In genomic region chr6:116512155-116512559, GRCh38 we compare ENCODE assay signal across 11 cellular contexts. TPM values are rescaled to one million over a fixed set of nuclear protein-coding genes. Genes with fewer than 3 reads are reported as not detected.
A peak's percentile ranks its signal among the peaks of the same experiment; 100 is the strongest.
DNase-seq lines count a peak whose midpoint lies in the region; ATAC-seq and TF ChIP-seq lines count a peak whose summit lies in the region.
"Had no signal": no experiment of that assay in that cellular context is flagged by ENCODE, and none has a peak within 500 bp of the region (broad histone marks: within the 10 kb centered on the region; RNA-seq: fewer than 3 reads in every experiment).

No MANE protein-coding gene starts in this region.

- WGBS in GM23248 (ENCODE audit: low coverage in 1 of 2, low lambda C conversion rate in 2 of 2, missing lambda C conversion rate in 2 of 2), 2 experiments: 15 to 16% methylated on average over 4 of the region's 4 CpGs

- H3K9me2 ChIP-seq in GM23248 (ENCODE audit: insufficient read depth): no peaks in the 10 kb centered on the region

- CTCF ChIA-PET in AG04450 (lab: Charles Lee): interaction anchor here (0.7 to 9.0 kb wide), 26 partner anchors 11 to 294 kb away, joined by 3 to 78 read pairs (median 6); partner anchors contain the start of gene TSPYL1

- peaks cover 13% of the 10 kb centered on the region for H3K36me3 Mint-ChIP-seq in natural killer cell treated with Interleukin-12 subunit alpha and Interleukin-12 subunit beta and Interleukin-15 and Interleukin-18, amount 100 ng/mL, for 72 hours
- H3K36me3 Mint-ChIP-seq: CD4-positive, CD25-positive, alpha-beta regulatory T cell had no signal

- H3K36me3 ChIP-seq in GM23248 (ENCODE audit: low read depth): no peaks in the 10 kb centered on the region
- H3K36me3 ChIP-seq in SK-N-MC (ENCODE audit: insufficient read depth, low read length): no peaks in the 10 kb centered on the region
- H3K36me3 ChIP-seq in lower lobe of right lung: peaks cover 6% of the 10 kb centered on the region

- no peaks in the 10 kb centered on the region for H3K9me3 ChIP-seq in AG04450 (ENCODE audit: control insufficient read depth, insufficient read depth, low read length)
- H3K9me3 ChIP-seq in GM23248 (ENCODE audit: low read depth): no peaks in the 10 kb centered on the region
- H3K9me3 ChIP-seq in SK-N-MC (ENCODE audit: low read depth, low read length): no peaks in the 10 kb centered on the region
- no peaks in the 10 kb centered on the region for H3K9me3 ChIP-seq in lower lobe of right lung
- H3K9me3 ChIP-seq: mucosa of descending colon had no signal

- no peak overlapping the region for H3K4me3 Mint-ChIP-seq in natural killer cell treated with Interleukin-12 subunit alpha and Interleukin-12 subunit beta and Interleukin-15 and Interleukin-18, amount 100 ng/mL, for 72 hours
- H3K4me3 Mint-ChIP-seq: CD4-positive, CD25-positive, alpha-beta regulatory T cell had no signal

- ATAC-seq in lower lobe of right lung: no peak
- ATAC-seq in natural killer cell treated with Interleukin-12 subunit alpha and Interleukin-12 subunit beta and Interleukin-15 and Interleukin-18, amount 100 ng/mL, for 72 hours: no peak
- no peak for ATAC-seq in GM18873 (IDR thresholded peaks at IDR 0.05; ENCODE audit: low FRiP score, unreplicated experiment)

- no peaks in the 10 kb centered on the region for H3K4me1 Mint-ChIP-seq in natural killer cell treated with Interleukin-12 subunit alpha and Interleukin-12 subunit beta and Interleukin-15 and Interleukin-18, amount 100 ng/mL, for 72 hours (ENCODE audit: low read depth in 2 of 2)
- H3K4me1 Mint-ChIP-seq: CD4-positive, CD25-positive, alpha-beta regulatory T cell had no signal

- H3K4me1 ChIP-seq in GM23248 (ENCODE audit: insufficient read depth) (peaks cover 20% of the 10 kb centered on the region), lower lobe of right lung (peaks cover 16% of the 10 kb centered on the region)

- H4K20me1 ChIP-seq in GM23248 (ENCODE audit: insufficient read depth): no peaks in the 10 kb centered on the region

- no peaks in the 10 kb centered on the region for H3K9me3 Mint-ChIP-seq in natural killer cell treated with Interleukin-12 subunit alpha and Interleukin-12 subunit beta and Interleukin-15 and Interleukin-18, amount 100 ng/mL, for 72 hours

- no peak overlapping the region for H3K27ac Mint-ChIP-seq in natural killer cell treated with Interleukin-12 subunit alpha and Interleukin-12 subunit beta and Interleukin-15 and Interleukin-18, amount 100 ng/mL, for 72 hours
- H3K27ac Mint-ChIP-seq: CD4-positive, CD25-positive, alpha-beta regulatory T cell had no signal

- in situ Hi-C loops in GM23248 (cut with MboI): no loop called here

- POLR2A ChIA-PET in AG04450 (lab: Yijun Ruan, JAX): interaction anchor here (0.8 to 1.7 kb wide), 4 partner anchors 15 to 141 kb away, joined by 4 to 9 read pairs (median 8); partner anchors contain the start of gene DSE

- H3F3A ChIP-seq in GM23248 (ENCODE audit: insufficient read depth): peaks cover 17% of the 10 kb centered on the region

- intact Hi-C loops in lower lobe of right lung (cut with DNase I): no loop called here

- H3K27ac ChIP-seq in AG04450 (ENCODE audit: low read depth, low read length) (peak overlapping the region; percentile 94), GM23248 (peak overlapping the region; percentile 92), SK-N-MC (peak overlapping the region; percentile 0; the same call in 1 of the 2 replicates), lower lobe of right lung (peak overlapping the region; percentile 77)

- no peak for TF ChIP-seq CTCF in AG04450 (IDR thresholded peaks at IDR 0.05; ENCODE audit: low read depth, low read length)
- no peak for TF ChIP-seq CTCF in lower lobe of right lung (IDR thresholded peaks at IDR 0.05)

- DNase-seq in AG04450 (ENCODE audit: low read depth, low spot score) (no peak), GM23248 (peak; percentile 46), SK-N-MC (ENCODE audit: low read depth, low spot score) (no peak), lower lobe of right lung (no peak), NCI-H187 (lab: John Stamatoyannopoulos, UW) (no peak), cerebellar nuclear complex (lab: John Stamatoyannopoulos, UW) (no peak)
- DNase-seq in natural killer cell treated with Interleukin-12 subunit alpha and Interleukin-12 subunit beta and Interleukin-15 and Interleukin-18, amount 100 ng/mL, for 72 hours (ENCODE audit: low spot score): no peak
- DNase-seq: CD4-positive, CD25-positive, alpha-beta regulatory T cell had no signal

- peak overlapping the region; percentile 66 for H3K4me3 ChIP-seq in AG04450 (ENCODE audit: low read depth, low read length)
- H3K4me3 ChIP-seq in GM23248: peak overlapping the region; percentile 79
- H3K4me3 ChIP-seq in SK-N-MC: peak overlapping the region; percentile 45; the same call in 1 of the 2 replicates
- H3K4me3 ChIP-seq in lower lobe of right lung: peak overlapping the region; percentile 45
- H3K4me3 ChIP-seq: mucosa of descending colon had no signal

- H2AFZ ChIP-seq in GM23248: peak overlapping the region; percentile 92

- peaks cover 12 to 31% of the 10 kb centered on the region in 2 donors for H3K27me3 Mint-ChIP-seq in natural killer cell treated with Interleukin-12 subunit alpha and Interleukin-12 subunit beta and Interleukin-15 and Interleukin-18, amount 100 ng/mL, for 72 hours
- H3K27me3 Mint-ChIP-seq: CD4-positive, CD25-positive, alpha-beta regulatory T cell had no signal

- peaks cover 38% of the 10 kb centered on the region for H3K79me2 ChIP-seq in GM23248 (ENCODE audit: insufficient read depth)

- H3K27me3 ChIP-seq in AG04450 (ENCODE audit: control insufficient read depth, insufficient read depth, low read length) (no peaks in the 10 kb centered on the region), GM23248 (replicated peaks; ENCODE audit: insufficient read depth) (no peaks in the 10 kb centered on the region), lower lobe of right lung (ENCODE audit: low read depth) (no peaks in the 10 kb centered on the region)

- H3K4me2 ChIP-seq in GM23248 (ENCODE audit: unreplicated experiment): peak overlapping the region; percentile 96

- H3K9ac ChIP-seq in GM23248 (peak overlapping the region; percentile 87), SK-N-MC (ENCODE audit: insufficient read length) (no peak overlapping the region)

RNA-seq across cellular contexts. Expression of gene CALHM5, which starts 0.7 kb away (rescaled TPM):
- polyA plus RNA-seq in AG04450 (2011; rRNA removed) (6.8 and 7.7 TPM in 2 replicates), GM23248 (2016; fragmentation: Nextera tagmentation; extraction: Ambion mirVana) (0.51 TPM in 2 replicates)
- polyA minus RNA-seq in AG04450 (2011; rRNA and poly(A)+ RNA removed): 7.6 and 9.5 TPM in 2 replicates
- total RNA-seq in GM23248 (2014; rRNA removed; shearing (Covaris generic)): 8.2 and 9.8 TPM in 2 replicates
- total RNA-seq in lower lobe of right lung: 1.9 TPM
- not detected for total RNA-seq in natural killer cell treated with Interleukin-12 subunit alpha and Interleukin-12 subunit beta and Interleukin-15 and Interleukin-18, amount 100 ng/mL, for 72 hours
- total RNA-seq: T-helper 1 cell treated with Interleukin-12 subunit alpha and Interleukin-12 subunit beta and Interleukin-4 antibody, amounts not matched to agents 30 ng/mL and 1 ng/mL, for 36 hours had no signal
- polyA plus RNA-seq: CD4-positive, CD25-positive, alpha-beta regulatory T cell had no signal

RNA-seq across cellular contexts. Expression of gene TRAPPC3L, which starts 33.3 kb away (rescaled TPM):
- polyA plus RNA-seq in AG04450 (2011; rRNA removed) (0.19 TPM in 1 of 2 replicates, not detected in the other), GM23248 (2016; fragmentation: Nextera tagmentation; extraction: Ambion mirVana) (0.30 TPM in 1 of 2 replicates, not detected in the other)
- polyA minus RNA-seq in AG04450 (2011; rRNA and poly(A)+ RNA removed): not detected in 2 replicates
- 1.4 TPM in 1 of 2 replicates, not detected in the other for total RNA-seq in GM23248 (2014; rRNA removed; shearing (Covaris generic))
- total RNA-seq in lower lobe of right lung: not detected
- total RNA-seq in natural killer cell treated with Interleukin-12 subunit alpha and Interleukin-12 subunit beta and Interleukin-15 and Interleukin-18, amount 100 ng/mL, for 72 hours: not detected
- total RNA-seq: mucosa of descending colon; T-helper 1 cell treated with Interleukin-12 subunit alpha and Interleukin-12 subunit beta and Interleukin-4 antibody, amounts not matched to agents 30 ng/mL and 1 ng/mL, for 36 hours had no signal
- polyA plus RNA-seq: CD4-positive, CD25-positive, alpha-beta regulatory T cell had no signal

RNA-seq across cellular contexts. Expression of gene CALHM4, which starts 41.4 kb away (rescaled TPM):
- polyA plus RNA-seq in AG04450 (2011; rRNA removed) (0.11 TPM in 1 of 2 replicates, not detected in the other), GM23248 (2016; fragmentation: Nextera tagmentation; extraction: Ambion mirVana) (not detected in 2 replicates)
- not detected in 2 replicates for polyA minus RNA-seq in AG04450 (2011; rRNA and poly(A)+ RNA removed)
- not detected in 2 replicates for total RNA-seq in GM23248 (2014; rRNA removed; shearing (Covaris generic))
- not detected for total RNA-seq in lower lobe of right lung
- not detected for total RNA-seq in natural killer cell treated with Interleukin-12 subunit alpha and Interleukin-12 subunit beta and Interleukin-15 and Interleukin-18, amount 100 ng/mL, for 72 hours
- total RNA-seq: CD4-positive, CD25-positive, alpha-beta regulatory T cell; mucosa of descending colon; T-helper 1 cell treated with Interleukin-12 subunit alpha and Interleukin-12 subunit beta and Interleukin-4 antibody, amounts not matched to agents 30 ng/mL and 1 ng/mL, for 36 hours had no signal
- polyA plus RNA-seq: CD4-positive, CD25-positive, alpha-beta regulatory T cell had no signal

RNA-seq across cellular contexts. Expression of gene CALHM6, which starts 51.0 kb away (rescaled TPM):
- polyA plus RNA-seq in AG04450 (2011; rRNA removed) (0.51 and 0.81 TPM in 2 replicates), GM23248 (2016; fragmentation: Nextera tagmentation; extraction: Ambion mirVana) (1.6 and 1.7 TPM in 2 replicates)
- not detected in 2 replicates for polyA minus RNA-seq in AG04450 (2011; rRNA and poly(A)+ RNA removed)
- total RNA-seq in GM23248 (2014; rRNA removed; shearing (Covaris generic)): not detected in 2 replicates
- 9.1 TPM for total RNA-seq in lower lobe of right lung
- total RNA-seq in natural killer cell treated with Interleukin-12 subunit alpha and Interleukin-12 subunit beta and Interleukin-15 and Interleukin-18, amount 100 ng/mL, for 72 hours: 1 to 10 TPM; 8.0 to 9.6 TPM

RNA-seq across cellular contexts. Expression of gene RWDD1, which starts 59.1 kb away (rescaled TPM):
- polyA plus RNA-seq in AG04450 (2011; rRNA removed): 43.0 and 56.9 TPM in 2 replicates
- 10.0 and 12.9 TPM in 2 replicates for polyA minus RNA-seq in AG04450 (2011; rRNA and poly(A)+ RNA removed)
- total RNA-seq in GM23248 (2014; rRNA removed; shearing (Covaris generic)): 37.7 and 46.0 TPM in 2 replicates
- 102 and 112 TPM in 2 replicates for polyA plus RNA-seq in GM23248 (2016; fragmentation: Nextera tagmentation; extraction: Ambion mirVana)
- 35.9 TPM for total RNA-seq in lower lobe of right lung
- total RNA-seq in natural killer cell treated with Interleukin-12 subunit alpha and Interleukin-12 subunit beta and Interleukin-15 and Interleukin-18, amount 100 ng/mL, for 72 hours: 10 to 100 TPM; 36.5 to 36.8 TPM

Comparison
In these comparisons a context has a peak if more than half of its experiments do, and no peak if none do; other contexts are left out.
1. H3K27ac ChIP-seq: peak in every context shown above with its lines; median percentile 94 in AG04450; 92 in GM23248; 77 in lower lobe of right lung; 0 in SK-N-MC.